17 cellular contexts compared by ENCODE assay signal in the genomic region with DNA sequence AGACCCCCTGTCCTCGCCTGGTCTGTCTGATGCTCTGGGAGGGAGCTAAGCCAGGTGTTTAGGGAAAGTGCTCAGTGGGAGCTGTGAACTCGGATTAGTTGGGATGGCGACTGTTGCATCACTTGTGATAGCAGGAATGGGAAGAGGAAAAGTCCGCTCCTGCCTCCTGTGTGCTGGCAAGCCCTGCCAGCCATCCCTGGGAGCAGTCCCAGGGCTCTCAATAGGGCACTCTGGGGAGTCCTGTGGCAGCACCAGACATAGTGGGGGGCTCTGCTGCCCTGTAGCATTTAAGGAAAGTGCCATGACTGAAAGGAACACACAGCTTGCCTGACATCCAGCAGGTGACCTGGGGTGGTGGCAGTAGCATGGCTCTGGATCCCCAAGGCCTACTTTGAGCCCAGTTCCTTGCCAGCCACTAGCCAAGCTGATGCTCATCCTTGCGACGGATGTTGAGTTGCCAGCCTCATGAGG.
"Had no signal": no experiment of that assay in that cellular context is flagged by ENCODE, and none has a peak within 500 bp of the region (broad histone marks: within the 10 kb centered on the region; RNA-seq: fewer than 3 reads in every experiment).

No MANE protein-coding gene starts in this region.

- H3K27me3 Mint-ChIP-seq: activated CD4-positive, alpha-beta T cell treated with anti-CD3 and anti-CD28 coated beads, Interleukin-2, amount 10 ng/mL, durations not matched to agents 7 days and 5 days; type B pancreatic cell had no signal

- H3K9me3 Mint-ChIP-seq: activated CD4-positive, alpha-beta T cell treated with anti-CD3 and anti-CD28 coated beads, Interleukin-2, amount 10 ng/mL, durations not matched to agents 7 days and 5 days; activated naive CD4-positive, alpha-beta T cell treated with anti-CD3 and anti-CD28 coated beads, Interleukin-2, amount 50 U/mL, for 72 hours; neural crest cell; type B pancreatic cell had no signal

- H3K27ac ChIP-seq: colonic mucosa, esophagus muscularis mucosa, left ventricle myocardium inferior, SJCRH30 had no signal

- DNase-seq: activated CD4-positive, alpha-beta T cell treated with anti-CD3 and anti-CD28 coated beads, Interleukin-2, amount 10 ng/mL, durations not matched to agents 7 days and 5 days; activated gamma-delta T cell; activated T-cell treated with anti-CD3 and anti-CD28 coated beads, Interleukin-2, amount 50 U/mL, for 1 hour; caudate nucleus; colonic mucosa; left ventricle myocardium inferior; mesenchymal stem cell; retina; SJCRH30; small intestine; stimulated activated CD4-positive, alpha-beta T cell treated with anti-CD3 and anti-CD28 coated beads, Interleukin-4, amount 100 ng/mL, for 4 hours; stimulated activated naive CD4-positive, alpha-beta T cell treated with Interleukin-2 at 50 U/mL for 16 hours; T-helper 2 cell had no signal

- H3K27me3 ChIP-seq: colonic mucosa, esophagus muscularis mucosa, SJCRH30 had no signal

- ATAC-seq: activated naive CD4-positive, alpha-beta T cell treated with anti-CD3 and anti-CD28 coated beads, Interleukin-2, amount 50 U/mL, for 72 hours had no signal

- H3K27ac Mint-ChIP-seq: activated CD4-positive, alpha-beta T cell treated with anti-CD3 and anti-CD28 coated beads, Interleukin-2, amount 10 ng/mL, durations not matched to agents 7 days and 5 days; type B pancreatic cell had no signal

- H3K4me3 ChIP-seq: colonic mucosa, esophagus muscularis mucosa, left ventricle myocardium inferior, SJCRH30 had no signal

- H3K4me3 Mint-ChIP-seq: activated CD4-positive, alpha-beta T cell treated with anti-CD3 and anti-CD28 coated beads, Interleukin-2, amount 10 ng/mL, durations not matched to agents 7 days and 5 days; neural crest cell; type B pancreatic cell had no signal

- H3K4me1 ChIP-seq: colonic mucosa, SJCRH30 had no signal

- H3K36me3 Mint-ChIP-seq: activated naive CD4-positive, alpha-beta T cell treated with anti-CD3 and anti-CD28 coated beads, Interleukin-2, amount 50 U/mL, for 72 hours had no signal

- H3K9me3 ChIP-seq: colonic mucosa, esophagus muscularis mucosa, left ventricle myocardium inferior, SJCRH30 had no signal

- H3K36me3 ChIP-seq: colonic mucosa, esophagus muscularis mucosa, left ventricle myocardium inferior had no signal
